8 cellular contexts compared by ENCODE assay signal in the genomic region with DNA sequence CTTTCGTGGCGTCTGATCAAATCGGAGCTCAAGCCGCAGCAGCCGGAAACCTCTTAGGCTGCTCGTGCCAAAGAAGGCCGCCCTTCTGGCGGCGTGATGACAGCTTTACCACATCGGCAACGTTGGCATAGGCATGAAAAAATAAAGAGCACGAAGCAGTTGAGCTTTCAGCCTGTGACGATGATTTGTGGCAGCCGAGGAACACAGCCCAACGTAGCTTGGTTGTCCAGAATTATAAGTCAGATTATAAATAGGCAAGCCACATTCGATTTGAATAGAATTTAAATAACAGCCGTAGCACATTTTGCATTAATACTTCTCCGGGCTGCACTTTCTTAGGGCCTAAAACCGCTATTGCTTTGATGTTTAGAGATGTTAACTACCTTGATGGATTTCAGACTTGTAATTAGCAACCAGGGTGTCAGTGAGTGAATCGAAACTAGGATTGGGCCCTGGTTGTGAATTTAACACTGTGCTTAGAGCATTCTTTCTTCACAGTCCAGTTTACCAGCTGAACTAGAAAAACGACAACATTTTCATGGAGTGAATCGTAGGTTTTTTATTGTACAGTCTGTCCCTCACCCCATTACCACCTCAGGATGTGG. TPM values are rescaled to one million over a fixed set of nuclear protein-coding genes. Genes with fewer than 3 reads are reported as not detected.
DNase-seq lines count a peak whose midpoint lies in the region; ATAC-seq, FAIRE-seq and TF ChIP-seq lines count a peak whose summit lies in the region.

No MANE protein-coding gene starts in this region.

- intact Hi-C loops in mammary epithelial cell (cut with micrococcal nuclease): no loop called here

- peaks cover 17% of the 10 kb centered on the region for H4K20me1 ChIP-seq in mammary epithelial cell (ENCODE audit: insufficient read depth, low read length)
- H4K20me1 ChIP-seq in keratinocyte (ENCODE audit: control insufficient read depth, extremely low read depth, insufficient read depth, low read length): peaks cover 30% of the 10 kb centered on the region

- peak overlapping the region; percentile 100 for H3K4me3 Mint-ChIP-seq in WTC11

- H3K79me2 ChIP-seq in mammary epithelial cell (ENCODE audit: insufficient read depth, low read length): peaks cover 41% of the 10 kb centered on the region
- peaks cover 39% of the 10 kb centered on the region for H3K79me2 ChIP-seq in keratinocyte (ENCODE audit: control insufficient read depth, insufficient read depth, low read length)

- BruUV-seq in mammary epithelial cell (replicated peaks; lab: Mats Ljungman, UMichigan): TSS peak; percentile 83

- peak overlapping the region; percentile 91 for H3K4me2 ChIP-seq in mammary epithelial cell (ENCODE audit: insufficient read depth, low read depth, low read length)
- H3K4me2 ChIP-seq in keratinocyte (ENCODE audit: control insufficient read depth, extremely low read depth, insufficient read depth, low read depth, low read length): peak overlapping the region; percentile 99

- TF ChIP-seq CTCF in WTC11 (IDR thresholded peaks at IDR 0.05): no peak
- no peak for TF ChIP-seq CTCF in mammary epithelial cell (conservative IDR thresholded peaks at IDR 0.05 in 1 of 2, IDR thresholded peaks at IDR 0.05 in 1 of 2; ENCODE audit: extremely low read depth in 1 of 2, insufficient read depth in 1 of 2, low read depth in 1 of 2, low read length in 2 of 2)
- TF ChIP-seq CTCF in keratinocyte (optimal IDR thresholded peaks at IDR 0.05 in 1 of 3, IDR thresholded peaks at IDR 0.05 in 1 of 3, conservative IDR thresholded peaks at IDR 0.05 in 1 of 3; ENCODE audit: extremely low read depth in 1 of 3, insufficient read depth in 2 of 3, low read length in 3 of 3): no peak

- H3K27ac ChIP-seq in mammary epithelial cell (ENCODE audit: insufficient read depth, low read depth, low read length): peak overlapping the region; percentile 100
- peak overlapping the region; percentile 100 for H3K27ac ChIP-seq in keratinocyte (ENCODE audit: control insufficient read depth, insufficient read depth, low read length)

- H3K9me3 ChIP-seq in mammary epithelial cell (replicated peaks; ENCODE audit: insufficient read depth, low read length): no peaks in the 10 kb centered on the region
- no peaks in the 10 kb centered on the region for H3K9me3 ChIP-seq in keratinocyte (ENCODE audit: control insufficient read depth, low read depth, low read length)

- peaks cover 15% of the 10 kb centered on the region for H3K4me1 ChIP-seq in mammary epithelial cell (ENCODE audit: insufficient read depth, low read length)
- peaks cover 18% of the 10 kb centered on the region for H3K4me1 ChIP-seq in keratinocyte (ENCODE audit: control insufficient read depth, extremely low read depth, insufficient read depth, low read length)

- peak overlapping the region; percentile 56 to 97 (median 60) for H3K4me3 ChIP-seq in mammary epithelial cell (replicated peaks in 1 of 3; ENCODE audit: insufficient read depth in 1 of 3, low read depth in 2 of 3, low read length in 3 of 3)
- peak overlapping the region; percentile 80 to 94 (median 93) for H3K4me3 ChIP-seq in keratinocyte (ENCODE audit: control insufficient read depth in 2 of 3, extremely low read depth in 1 of 3, insufficient read depth in 2 of 3, low read depth in 1 of 3, low read length in 3 of 3)

- dilution Hi-C loops in mammary epithelial cell (cut with HindIII; ENCODE audit: low sequenced_read_pairs): no loop called here
- dilution Hi-C loops in keratinocyte (cut with MboI; ENCODE audit: extremely low pct_ligation_motif_present, low sequenced_read_pairs): no loop called here

- peak overlapping the region; percentile 77 for H2AFZ ChIP-seq in mammary epithelial cell (ENCODE audit: low read depth, low read length)
- peak overlapping the region; percentile 91 for H2AFZ ChIP-seq in keratinocyte (ENCODE audit: control insufficient read depth, low read length)

- H3K27ac Mint-ChIP-seq in WTC11: peak overlapping the region; percentile 100

- ATAC-seq in HG02973 (IDR thresholded peaks at IDR 0.05; ENCODE audit: unreplicated experiment) (peak; percentile 23), WTC11 (peak; percentile 11)

- in situ Hi-C loops in mammary epithelial cell (cut with MboI; ENCODE audit: low sequenced_read_pairs in 2 of 2): no loop called here

- WGBS in mammary epithelial cell (ENCODE audit: low coverage, missing lambda C conversion rate): under 1% methylated on average over 22 of the region's 22 CpGs

- H3K36me3 Mint-ChIP-seq in WTC11: peaks cover 9% of the 10 kb centered on the region

- POLR2A ChIA-PET in WTC11 (lab: Charles Lee): interaction anchor here (0.6 to 1.7 kb wide), 12 partner anchors 9 to 670 kb away, joined by 3 to 11 read pairs (median 4); a partner anchor contains a TSS

- no peaks in the 10 kb centered on the region for H3K27me3 Mint-ChIP-seq in WTC11 (ENCODE audit: low read depth)

- DNase-seq in GM12891 (ENCODE audit: insufficient read length, low spot score) (peak; percentile 30), NCI-H2107 treated with DMSO at 0.1 percent for 48 hours (lab: John Stamatoyannopoulos, UW; ENCODE audit: unreplicated experiment) (peak; percentile 70), WTC11 (ENCODE audit: low spot score) (no peak), mammary epithelial cell (peak; percentile 77), keratinocyte (ENCODE audit: low read depth, low spot score) (no peak), globus pallidus (ENCODE audit: low spot score) (no peak)
- DNase-seq in stimulated activated CD4-positive, alpha-beta T cell treated with anti-CD3 and anti-CD28 coated beads, Interleukin-15, amount 100 ng/mL, for 24 hours: peak; percentile 75

- H3K4me1 Mint-ChIP-seq in WTC11: peaks cover 34% of the 10 kb centered on the region

- FAIRE-seq in GM12891 (lab: Jason Lieb, UNC): peak; percentile 50
- FAIRE-seq in keratinocyte (lab: Jason Lieb, UNC): no peak

- CTCF ChIA-PET in WTC11 (lab: Charles Lee): interaction anchor here (0.9 to 1.6 kb wide), 9 partner anchors 11 to 1024 kb away, joined by 3 to 19 read pairs (median 4); a partner anchor contains a TSS
- CTCF ChIA-PET in mammary epithelial cell (lab: Charles Lee; ENCODE audit: low non-redundant PET): interaction anchor here (0.6 kb wide), 1 partner anchor 34 kb away, joined by 3 read pairs; no protein-coding TSS in a partner anchor

- H3K27me3 ChIP-seq in mammary epithelial cell (ENCODE audit: insufficient read depth, low read length) (no peaks in the 10 kb centered on the region), keratinocyte (ENCODE audit: control insufficient read depth, extremely low read depth, insufficient read depth, low read length) (no peaks in the 10 kb centered on the region)

- H3K9ac ChIP-seq in mammary epithelial cell (ENCODE audit: insufficient read depth, low read length) (peak overlapping the region; percentile 100), keratinocyte (ENCODE audit: control insufficient read depth, extremely low read depth, insufficient read depth, low read length) (peak overlapping the region; percentile 100)

- no peaks in the 10 kb centered on the region for H3K9me3 Mint-ChIP-seq in WTC11

- no peak for TF ChIP-seq POLR2A in GM12891 (IDR thresholded peaks at IDR 0.05; ENCODE audit: low read depth, low read length)

- H3K36me3 ChIP-seq in mammary epithelial cell (ENCODE audit: insufficient read depth, low read length) (no peaks in the 10 kb centered on the region), keratinocyte (ENCODE audit: control insufficient read depth in 2 of 2, extremely low read depth in 1 of 2, insufficient read depth in 2 of 2, low read length in 2 of 2) (peaks cover 0 to 7% of the 10 kb centered on the region in 2 experiments)

- H3K9me1 ChIP-seq in keratinocyte (ENCODE audit: control insufficient read depth, extremely low read depth, insufficient read depth, low read length): no peaks in the 10 kb centered on the region

TF ChIP-seq in GM12891, 5 proteins besides CTCF, POLR2A, EP300 and RAD21:
- TF ChIP-seq TAF1 (IDR thresholded peaks at IDR 0.05; ENCODE audit: low read depth, low read length): 0 out of 2 replicates have a peak, but pooled peaks have one; percentile 53
- no peak for TF ChIP-seq POU2F2 (IDR thresholded peaks at IDR 0.05; ENCODE audit: low read depth, low read length)

TF ChIP-seq in WTC11, 78 proteins besides CTCF, POLR2A, EP300 and RAD21:
- TF ChIP-seq ZBTB21 (CRISPR knock-in tag; IDR thresholded peaks at IDR 0.05; ENCODE audit: borderline replicate concordance): no peak
- peak; percentile 2; the same call in 1 of the 2 replicates for TF ChIP-seq GABPB1 (CRISPR knock-in tag; IDR thresholded peaks at IDR 0.05)

RNA-seq across cellular contexts. Expression of a gene that starts 0.9 kb away (rescaled TPM):
- 61.7 TPM for polyA plus RNA-seq in GM12891 (2012; ENCODE audit: low read depth, missing spikeins)
- 147 to 184 TPM (median 162 TPM) in 3 replicates for total RNA-seq in WTC11 (2021)
- 100 to 1,000 TPM; 104 to 143 TPM for total RNA-seq in mammary epithelial cell
- 38.0 TPM for polyA plus RNA-seq in mammary epithelial cell
- polyA minus RNA-seq in mammary epithelial cell: 90.0 TPM
- polyA plus RNA-seq in keratinocyte: 50.7 to 80.3 TPM (median 54.3 TPM) in 3 replicates
- polyA plus RNA-seq in keratinocyte (2011; ENCODE audit: low read depth): 104 TPM
- polyA plus RNA-seq in keratinocyte (2011; cell fraction: cytosol; rRNA removed): 30.6 and 53.0 TPM in 2 replicates
- polyA plus RNA-seq in keratinocyte (2011; cell fraction: nucleus; rRNA removed): 75.5 and 112 TPM in 2 replicates
- polyA plus RNA-seq in keratinocyte (2012; ENCODE audit: low replicate concordance): 32.6 and 72.3 TPM in 2 replicates
- 27.0 to 109 TPM (median 65.1 TPM) in 3 replicates for polyA minus RNA-seq in keratinocyte
- 50.8 TPM for polyA minus RNA-seq in keratinocyte (2011; cell fraction: cytosol; rRNA and poly(A)+ RNA removed)
- 54.9 and 94.1 TPM in 2 replicates for polyA minus RNA-seq in keratinocyte (2011; cell fraction: nucleus; rRNA and poly(A)+ RNA removed)

RNA-seq across cellular contexts. Expression of a gene that starts 40.4 kb away (rescaled TPM):
- polyA plus RNA-seq in GM12891 (2012; ENCODE audit: low read depth, missing spikeins): 13.1 TPM
- 8.2 to 8.5 TPM (median 8.5 TPM) in 3 replicates for total RNA-seq in WTC11 (2021)
- total RNA-seq in mammary epithelial cell: 1 to 10 TPM; 2.0 to 7.3 TPM
- polyA plus RNA-seq in mammary epithelial cell: 13.2 TPM
- 7.3 TPM for polyA minus RNA-seq in mammary epithelial cell
- 5.7 to 12.0 TPM (median 7.3 TPM) in 3 replicates for polyA plus RNA-seq in keratinocyte
- polyA plus RNA-seq in keratinocyte (2011; ENCODE audit: low read depth): 1.4 TPM
- polyA plus RNA-seq in keratinocyte (2011; cell fraction: cytosol; rRNA removed): 4.6 and 7.4 TPM in 2 replicates
- 9.3 and 10.3 TPM in 2 replicates for polyA plus RNA-seq in keratinocyte (2011; cell fraction: nucleus; rRNA removed)
- 0.73 and 4.5 TPM in 2 replicates for polyA plus RNA-seq in keratinocyte (2012; ENCODE audit: low replicate concordance)
- polyA minus RNA-seq in keratinocyte: 3.2 to 7.8 TPM (median 3.3 TPM) in 3 replicates
- not detected for polyA minus RNA-seq in keratinocyte (2011; cell fraction: cytosol; rRNA and poly(A)+ RNA removed)
- polyA minus RNA-seq in keratinocyte (2011; cell fraction: nucleus; rRNA and poly(A)+ RNA removed): 2.6 and 6.8 TPM in 2 replicates

Comparison
In these comparisons a context has a peak if more than half of its experiments do, and no peak if none do; other contexts are left out.
1. DNase-seq: peak in GM12891 (single experiment), NCI-H2107 treated with DMSO at 0.1 percent for 48 hours (single experiment), mammary epithelial cell (single experiment) and stimulated activated CD4-positive, alpha-beta T cell treated with anti-CD3 and anti-CD28 coated beads, Interleukin-15, amount 100 ng/mL, for 24 hours (single experiment); none in WTC11 (single experiment), keratinocyte (single experiment) and globus pallidus (single experiment).